ENCODE assay signal across 1 cellular context in the genomic region with DNA sequence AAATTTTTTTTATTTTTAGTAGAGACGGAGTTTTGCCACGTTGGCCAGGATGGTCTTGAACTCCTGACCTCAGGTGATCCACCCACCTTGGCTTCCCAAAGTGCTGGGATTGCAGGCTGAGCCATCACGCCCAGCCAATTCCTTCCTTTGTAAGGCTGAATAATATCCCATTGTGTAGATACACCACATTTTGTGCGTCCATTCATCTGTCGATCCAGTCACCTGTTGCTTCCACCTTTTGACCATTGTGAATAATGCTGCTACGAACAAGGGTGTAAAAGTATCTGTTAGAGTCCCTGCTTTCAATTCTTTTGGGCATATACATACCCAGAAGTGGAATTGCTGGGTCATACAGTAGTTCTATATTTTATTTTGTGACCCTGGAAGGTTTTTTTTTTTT.
TF ChIP-seq lines count a peak whose summit lies in the region.

No MANE protein-coding gene starts in this region.

TF ChIP-seq in HEK293, 187 proteins besides CTCF, POLR2A, EP300 and RAD21 (continued from another document):
- TF ChIP-seq, protein P1, sequence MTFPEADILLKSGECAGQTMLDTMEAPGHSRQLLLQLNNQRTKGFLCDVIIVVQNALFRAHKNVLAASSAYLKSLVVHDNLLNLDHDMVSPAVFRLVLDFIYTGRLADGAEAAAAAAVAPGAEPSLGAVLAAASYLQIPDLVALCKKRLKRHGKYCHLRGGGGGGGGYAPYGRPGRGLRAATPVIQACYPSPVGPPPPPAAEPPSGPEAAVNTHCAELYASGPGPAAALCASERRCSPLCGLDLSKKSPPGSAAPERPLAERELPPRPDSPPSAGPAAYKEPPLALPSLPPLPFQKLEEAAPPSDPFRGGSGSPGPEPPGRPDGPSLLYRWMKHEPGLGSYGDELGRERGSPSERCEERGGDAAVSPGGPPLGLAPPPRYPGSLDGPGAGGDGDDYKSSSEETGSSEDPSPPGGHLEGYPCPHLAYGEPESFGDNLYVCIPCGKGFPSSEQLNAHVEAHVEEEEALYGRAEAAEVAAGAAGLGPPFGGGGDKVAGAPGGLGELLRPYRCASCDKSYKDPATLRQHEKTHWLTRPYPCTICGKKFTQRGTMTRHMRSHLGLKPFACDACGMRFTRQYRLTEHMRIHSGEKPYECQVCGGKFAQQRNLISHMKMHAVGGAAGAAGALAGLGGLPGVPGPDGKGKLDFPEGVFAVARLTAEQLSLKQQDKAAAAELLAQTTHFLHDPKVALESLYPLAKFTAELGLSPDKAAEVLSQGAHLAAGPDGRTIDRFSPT (tag by site-specific recombination; IDR thresholded peaks at IDR 0.05) = no peak
- no peak for TF ChIP-seq ZNF747 (tag by site-specific recombination; IDR thresholded peaks at IDR 0.05)
- TF ChIP-seq, protein P2, sequence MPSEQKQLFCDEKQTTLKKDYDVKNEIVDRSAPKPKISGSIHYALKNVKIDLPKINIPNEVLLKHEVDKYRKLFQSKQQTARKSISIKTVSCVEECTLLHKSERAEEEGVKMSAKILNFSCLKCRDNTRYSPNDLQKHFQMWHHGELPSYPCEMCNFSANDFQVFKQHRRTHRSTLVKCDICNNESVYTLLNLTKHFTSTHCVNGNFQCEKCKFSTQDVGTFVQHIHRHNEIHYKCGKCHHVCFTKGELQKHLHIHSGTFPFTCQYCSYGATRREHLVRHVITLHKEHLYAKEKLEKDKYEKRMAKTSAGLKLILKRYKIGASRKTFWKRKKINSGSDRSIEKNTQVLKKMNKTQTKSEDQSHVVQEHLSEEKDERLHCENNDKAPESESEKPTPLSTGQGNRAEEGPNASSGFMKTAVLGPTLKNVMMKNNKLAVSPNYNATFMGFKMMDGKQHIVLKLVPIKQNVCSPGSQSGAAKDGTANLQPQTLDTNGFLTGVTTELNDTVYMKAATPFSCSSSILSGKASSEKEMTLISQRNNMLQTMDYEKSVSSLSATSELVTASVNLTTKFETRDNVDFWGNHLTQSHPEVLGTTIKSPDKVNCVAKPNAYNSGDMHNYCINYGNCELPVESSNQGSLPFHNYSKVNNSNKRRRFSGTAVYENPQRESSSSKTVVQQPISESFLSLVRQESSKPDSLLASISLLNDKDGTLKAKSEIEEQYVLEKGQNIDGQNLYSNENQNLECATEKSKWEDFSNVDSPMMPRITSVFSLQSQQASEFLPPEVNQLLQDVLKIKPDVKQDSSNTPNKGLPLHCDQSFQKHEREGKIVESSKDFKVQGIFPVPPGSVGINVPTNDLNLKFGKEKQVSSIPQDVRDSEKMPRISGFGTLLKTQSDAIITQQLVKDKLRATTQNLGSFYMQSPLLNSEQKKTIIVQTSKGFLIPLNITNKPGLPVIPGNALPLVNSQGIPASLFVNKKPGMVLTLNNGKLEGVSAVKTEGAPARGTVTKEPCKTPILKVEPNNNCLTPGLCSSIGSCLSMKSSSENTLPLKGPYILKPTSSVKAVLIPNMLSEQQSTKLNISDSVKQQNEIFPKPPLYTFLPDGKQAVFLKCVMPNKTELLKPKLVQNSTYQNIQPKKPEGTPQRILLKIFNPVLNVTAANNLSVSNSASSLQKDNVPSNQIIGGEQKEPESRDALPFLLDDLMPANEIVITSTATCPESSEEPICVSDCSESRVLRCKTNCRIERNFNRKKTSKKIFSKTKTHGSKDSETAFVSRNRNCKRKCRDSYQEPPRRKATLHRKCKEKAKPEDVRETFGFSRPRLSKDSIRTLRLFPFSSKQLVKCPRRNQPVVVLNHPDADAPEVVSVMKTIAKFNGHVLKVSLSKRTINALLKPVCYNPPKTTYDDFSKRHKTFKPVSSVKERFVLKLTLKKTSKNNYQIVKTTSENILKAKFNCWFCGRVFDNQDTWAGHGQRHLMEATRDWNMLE (tag by site-specific recombination; conservative IDR thresholded peaks at IDR 0.05; ENCODE audit: low read depth) = no peak
- TF ChIP-seq, protein P3, sequence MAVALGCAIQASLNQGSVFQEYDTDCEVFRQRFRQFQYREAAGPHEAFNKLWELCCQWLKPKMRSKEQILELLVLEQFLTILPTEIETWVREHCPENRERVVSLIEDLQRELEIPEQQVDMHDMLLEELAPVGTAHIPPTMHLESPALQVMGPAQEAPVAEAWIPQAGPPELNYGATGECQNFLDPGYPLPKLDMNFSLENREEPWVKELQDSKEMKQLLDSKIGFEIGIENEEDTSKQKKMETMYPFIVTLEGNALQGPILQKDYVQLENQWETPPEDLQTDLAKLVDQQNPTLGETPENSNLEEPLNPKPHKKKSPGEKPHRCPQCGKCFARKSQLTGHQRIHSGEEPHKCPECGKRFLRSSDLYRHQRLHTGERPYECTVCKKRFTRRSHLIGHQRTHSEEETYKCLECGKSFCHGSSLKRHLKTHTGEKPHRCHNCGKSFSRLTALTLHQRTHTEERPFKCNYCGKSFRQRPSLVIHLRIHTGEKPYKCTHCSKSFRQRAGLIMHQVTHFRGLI (tag by site-specific recombination; IDR thresholded peaks at IDR 0.05) = no peak
- TF ChIP-seq, protein P4, sequence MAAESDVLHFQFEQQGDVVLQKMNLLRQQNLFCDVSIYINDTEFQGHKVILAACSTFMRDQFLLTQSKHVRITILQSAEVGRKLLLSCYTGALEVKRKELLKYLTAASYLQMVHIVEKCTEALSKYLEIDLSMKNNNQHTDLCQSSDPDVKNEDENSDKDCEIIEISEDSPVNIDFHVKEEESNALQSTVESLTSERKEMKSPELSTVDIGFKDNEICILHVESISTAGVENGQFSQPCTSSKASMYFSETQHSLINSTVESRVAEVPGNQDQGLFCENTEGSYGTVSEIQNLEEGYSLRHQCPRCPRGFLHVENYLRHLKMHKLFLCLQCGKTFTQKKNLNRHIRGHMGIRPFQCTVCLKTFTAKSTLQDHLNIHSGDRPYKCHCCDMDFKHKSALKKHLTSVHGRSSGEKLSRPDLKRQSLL (tag by site-specific recombination; IDR thresholded peaks at IDR 0.05) = no peak
- TF ChIP-seq, protein P5, sequence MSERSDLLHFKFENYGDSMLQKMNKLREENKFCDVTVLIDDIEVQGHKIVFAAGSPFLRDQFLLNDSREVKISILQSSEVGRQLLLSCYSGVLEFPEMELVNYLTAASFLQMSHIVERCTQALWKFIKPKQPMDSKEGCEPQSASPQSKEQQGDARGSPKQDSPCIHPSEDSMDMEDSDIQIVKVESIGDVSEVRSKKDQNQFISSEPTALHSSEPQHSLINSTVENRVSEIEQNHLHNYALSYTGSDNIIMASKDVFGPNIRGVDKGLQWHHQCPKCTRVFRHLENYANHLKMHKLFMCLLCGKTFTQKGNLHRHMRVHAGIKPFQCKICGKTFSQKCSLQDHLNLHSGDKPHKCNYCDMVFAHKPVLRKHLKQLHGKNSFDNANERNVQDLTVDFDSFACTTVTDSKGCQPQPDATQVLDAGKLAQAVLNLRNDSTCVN (tag by site-specific recombination; optimal IDR thresholded peaks at IDR 0.05) = no peak
- no peak for TF ChIP-seq HOXA7 (CRISPR knock-in tag; IDR thresholded peaks at IDR 0.05; ENCODE audit: borderline replicate concordance)
